In the genomic region with DNA sequence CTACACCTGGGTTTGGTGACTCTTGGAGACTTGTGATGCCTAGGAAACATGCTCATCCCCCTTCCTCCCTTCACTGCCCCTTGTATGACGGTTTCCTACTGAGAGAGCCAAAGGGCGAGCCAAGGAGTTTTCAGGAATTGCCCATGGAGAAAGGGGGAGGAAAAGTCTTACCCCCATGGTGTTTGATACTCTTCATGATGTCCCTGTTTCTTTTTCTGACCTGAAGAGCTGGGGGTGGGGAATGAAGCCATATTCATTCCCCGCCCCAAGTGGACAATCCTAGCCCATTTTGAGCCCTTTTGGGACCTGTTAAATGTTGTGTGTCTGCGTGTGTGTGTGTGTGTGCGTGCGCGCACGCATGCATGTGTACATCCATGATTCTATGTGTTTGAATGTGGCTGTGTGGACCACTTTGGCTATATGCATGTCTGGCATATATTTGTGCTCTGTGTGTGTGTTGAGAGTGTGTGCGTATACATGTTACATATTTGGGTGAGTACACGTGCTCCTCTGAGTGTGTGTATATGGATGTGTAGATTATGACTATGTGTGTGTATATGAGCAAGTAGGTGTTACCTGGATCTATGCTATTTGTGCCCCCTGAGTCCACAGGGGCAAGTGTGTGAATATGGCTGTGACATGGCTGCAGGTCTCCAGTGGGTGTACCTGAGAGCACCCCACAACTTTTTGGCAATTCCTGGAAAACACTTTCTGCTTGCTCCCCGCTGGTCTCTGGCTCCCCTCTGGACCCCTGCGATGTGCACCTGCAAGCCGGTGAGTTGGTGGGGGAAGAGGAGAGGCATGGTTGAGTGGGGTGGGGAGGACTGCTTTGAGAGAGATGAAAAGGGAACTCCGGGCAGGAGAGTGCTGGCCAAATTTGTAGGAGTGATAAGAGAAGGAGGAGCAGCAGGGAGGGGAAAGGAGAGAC, we compare ENCODE assay signal across 28 cellular contexts. TPM values are rescaled to one million over a fixed set of nuclear protein-coding genes. Genes with fewer than 3 reads are reported as not detected.
"Had no signal": no experiment of that assay in that cellular context is flagged by ENCODE, and none has a peak within 500 bp of the region (broad histone marks: within the 10 kb centered on the region; RNA-seq: fewer than 3 reads in every experiment).

No MANE protein-coding gene starts in this region.

- H3K4me3 ChIP-seq: hepatocyte, testis, upper lobe of left lung had no signal

- DNase-seq: activated CD4-positive, alpha-beta T cell treated with anti-CD3 and anti-CD28 coated beads for 4 hours; activated CD4-positive, alpha-beta T cell treated with anti-CD3 and anti-CD28 coated beads, Interleukin-2, amount 50 U/mL, for 48 hours; activated CD4-positive, CD25-positive, alpha-beta regulatory T cell; activated CD8-positive, alpha-beta memory T cell treated with anti-CD3 and anti-CD28 coated beads, Interleukin-2, amount 10 ng/mL, durations not matched to agents 7 days and 5 days; cortex of kidney; foreskin keratinocyte; glutamatergic neuron; left cardiac atrium; occipital lobe; small intestine; stimulated activated CD4-positive, alpha-beta T cell treated with anti-CD3 and anti-CD28 coated beads, Interleukin-2, amount 100 ng/mL, for 24 hours; T1000; testis had no signal

- H3K27ac Mint-ChIP-seq: activated CD8-positive, alpha-beta memory T cell treated with anti-CD3 and anti-CD28 coated beads, Interleukin-2, amount 10 ng/mL, durations not matched to agents 7 days and 5 days; activated naive CD4-positive, alpha-beta T cell treated with anti-CD3 and anti-CD28 coated beads, Interleukin-2, amount 50 U/mL, for 72 hours; activated T-helper 1 cell treated with anti-CD3 and anti-CD28 coated beads, Interleukin-12 subunit alpha, Interleukin-12 subunit beta, Interleukin-2, Interleukin-4 antibody, amounts not matched to agents 30 ng/mL and 10 ng/mL and 1 ng/mL, durations not matched to agents 14 hours and 24 hours and 36 hours; stimulated activated effector memory CD8-positive, alpha-beta T cell treated with anti-CD3 and anti-CD28 coated beads, Interleukin-12 subunit alpha, Interleukin-12 subunit beta, amount 100 ng/mL, for 72 hours; T-helper 1 cell treated with Interleukin-12 subunit alpha and Interleukin-12 subunit beta and Interleukin-4 antibody, amounts not matched to agents 30 μg/mL and 1 μg/mL, for 36 hours had no signal

- H3K36me3 Mint-ChIP-seq: activated CD8-positive, alpha-beta memory T cell treated with anti-CD3 and anti-CD28 coated beads, Interleukin-2, amount 10 ng/mL, durations not matched to agents 7 days and 5 days; activated naive CD4-positive, alpha-beta T cell treated with anti-CD3 and anti-CD28 coated beads, Interleukin-2, amount 50 U/mL, for 72 hours; memory B cell; stimulated activated effector memory CD8-positive, alpha-beta T cell treated with anti-CD3 and anti-CD28 coated beads, Interleukin-12 subunit alpha, Interleukin-12 subunit beta, amount 100 ng/mL, for 72 hours had no signal

- H3K4me1 ChIP-seq: foreskin keratinocyte, testis, upper lobe of left lung had no signal

- H3K27ac ChIP-seq: foreskin keratinocyte, hepatocyte, testis, upper lobe of left lung had no signal

- H3K27me3 ChIP-seq: hepatocyte, testis, upper lobe of left lung had no signal

- H3K4me3 Mint-ChIP-seq: activated CD8-positive, alpha-beta memory T cell treated with anti-CD3 and anti-CD28 coated beads, Interleukin-2, amount 10 ng/mL, durations not matched to agents 7 days and 5 days; activated T-helper 1 cell treated with anti-CD3 and anti-CD28 coated beads, Interleukin-12 subunit alpha, Interleukin-12 subunit beta, Interleukin-2, Interleukin-4 antibody, amounts not matched to agents 30 ng/mL and 10 ng/mL and 1 ng/mL, durations not matched to agents 14 hours and 24 hours and 36 hours; memory B cell; stimulated activated effector memory CD8-positive, alpha-beta T cell treated with anti-CD3 and anti-CD28 coated beads, Interleukin-12 subunit alpha, Interleukin-12 subunit beta, amount 100 ng/mL, for 72 hours; T-helper 1 cell treated with Interleukin-12 subunit alpha and Interleukin-12 subunit beta and Interleukin-4 antibody, amounts not matched to agents 30 μg/mL and 1 μg/mL, for 36 hours had no signal

- H3K9me3 ChIP-seq: testis, upper lobe of left lung had no signal

- H3K36me3 ChIP-seq: upper lobe of left lung had no signal

- H3K9me3 Mint-ChIP-seq: activated naive CD4-positive, alpha-beta T cell treated with anti-CD3 and anti-CD28 coated beads, Interleukin-2, amount 50 U/mL, for 72 hours; activated T-helper 1 cell treated with anti-CD3 and anti-CD28 coated beads, Interleukin-12 subunit alpha, Interleukin-12 subunit beta, Interleukin-2, Interleukin-4 antibody, amounts not matched to agents 30 ng/mL and 10 ng/mL and 1 ng/mL, durations not matched to agents 14 hours and 24 hours and 36 hours; memory B cell; stimulated activated effector memory CD8-positive, alpha-beta T cell treated with anti-CD3 and anti-CD28 coated beads, Interleukin-12 subunit alpha, Interleukin-12 subunit beta, amount 100 ng/mL, for 72 hours; T-helper 1 cell treated with Interleukin-12 subunit alpha and Interleukin-12 subunit beta and Interleukin-4 antibody, amounts not matched to agents 30 μg/mL and 1 μg/mL, for 36 hours had no signal

- ATAC-seq: activated CD8-positive, alpha-beta memory T cell treated with anti-CD3 and anti-CD28 coated beads, Interleukin-2, amount 10 ng/mL, durations not matched to agents 7 days and 5 days; activated naive CD4-positive, alpha-beta T cell treated with anti-CD3 and anti-CD28 coated beads, Interleukin-2, amount 50 U/mL, for 72 hours; foreskin keratinocyte; sciatic nerve; stimulated activated effector memory CD8-positive, alpha-beta T cell treated with anti-CD3 and anti-CD28 coated beads, Interleukin-12 subunit alpha, Interleukin-12 subunit beta, amount 100 ng/mL, for 72 hours had no signal

RNA-seq across cellular contexts. Expression of a gene that starts 24.6 kb away (rescaled TPM):
- total RNA-seq: activated CD8-positive, alpha-beta memory T cell treated with anti-CD3 and anti-CD28 coated beads, Interleukin-2, amount 10 ng/mL, durations not matched to agents 7 days and 5 days; activated naive CD4-positive, alpha-beta T cell treated with anti-CD3 and anti-CD28 coated beads, Interleukin-2, amount 50 U/mL, for 72 hours; activated T-helper 1 cell treated with anti-CD3 and anti-CD28 coated beads, Interleukin-12 subunit alpha, Interleukin-12 subunit beta, Interleukin-2, Interleukin-4 antibody, amounts not matched to agents 30 ng/mL and 10 ng/mL and 1 ng/mL, durations not matched to agents 14 hours and 24 hours and 36 hours; astrocyte; foreskin keratinocyte; left cardiac atrium; lower leg skin; occipital lobe; posterior vena cava; renal cortical epithelial cell; sciatic nerve; SK-MEL-5; upper lobe of left lung had no signal
- polyA plus RNA-seq: esophagus, foreskin keratinocyte, neural cell had no signal

RNA-seq across cellular contexts. Expression of a gene that starts 27.5 kb away (rescaled TPM):
- total RNA-seq: activated CD8-positive, alpha-beta memory T cell treated with anti-CD3 and anti-CD28 coated beads, Interleukin-2, amount 10 ng/mL, durations not matched to agents 7 days and 5 days; activated naive CD4-positive, alpha-beta T cell treated with anti-CD3 and anti-CD28 coated beads, Interleukin-2, amount 50 U/mL, for 72 hours; activated T-helper 1 cell treated with anti-CD3 and anti-CD28 coated beads, Interleukin-12 subunit alpha, Interleukin-12 subunit beta, Interleukin-2, Interleukin-4 antibody, amounts not matched to agents 30 ng/mL and 10 ng/mL and 1 ng/mL, durations not matched to agents 14 hours and 24 hours and 36 hours; astrocyte; foreskin keratinocyte; sciatic nerve; SK-MEL-5 had no signal
- polyA plus RNA-seq: foreskin keratinocyte had no signal
